ENCODE assay signal across 32 cellular contexts in the genomic region with DNA sequence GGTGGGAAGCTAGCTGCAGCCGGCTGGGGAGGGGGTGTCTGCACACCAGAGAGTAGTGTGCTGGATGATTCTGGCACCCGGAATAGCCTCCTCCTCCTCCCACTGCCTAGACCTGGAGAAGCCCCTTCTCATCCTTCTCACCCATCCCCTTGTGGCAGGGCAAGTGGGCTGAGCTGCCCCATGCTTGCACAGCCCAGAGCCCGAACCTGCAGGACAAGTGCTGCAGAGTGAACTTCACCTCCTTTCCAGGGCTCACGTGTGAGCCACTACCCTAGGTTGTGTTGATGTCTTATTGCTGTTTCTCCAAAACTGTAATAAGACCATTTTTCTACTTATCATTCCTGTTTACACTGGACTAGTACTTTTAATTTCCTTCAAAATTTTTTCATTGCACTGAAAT. TPM values are rescaled to one million over a fixed set of nuclear protein-coding genes. Genes with fewer than 3 reads are reported as not detected.
"Had no signal": no experiment of that assay in that cellular context is flagged by ENCODE, and none has a peak within 500 bp of the region (broad histone marks: within the 10 kb centered on the region; RNA-seq: fewer than 3 reads in every experiment).

No MANE protein-coding gene starts in this region.

- H2AFZ ChIP-seq: neural progenitor cell had no signal

- H3K4me1 Mint-ChIP-seq: mesothelial cell of epicardium; naive thymus-derived CD8-positive, alpha-beta T cell; nephron progenitor cell; neural progenitor cell; stimulated activated naive CD8-positive, alpha-beta T cell treated with anti-CD3 and anti-CD28 coated beads, Interleukin-15, amount 100 ng/mL, for 72 hours had no signal

- H3K9ac ChIP-seq: neural progenitor cell had no signal

- H3K9me3 Mint-ChIP-seq: mesothelial cell of epicardium; naive thymus-derived CD8-positive, alpha-beta T cell; neural progenitor cell; stimulated activated memory B cell treated with anti-CD40 and anti-IgM and Interleukin-4, amounts not matched to agents 10 μg/mL and 1 μg/mL and 100 μg/mL, for 72 hours; stimulated activated naive CD8-positive, alpha-beta T cell treated with anti-CD3 and anti-CD28 coated beads, Interleukin-15, amount 100 ng/mL, for 72 hours had no signal

- H3K4me1 ChIP-seq: heart right ventricle, left ventricle myocardium inferior, neural progenitor cell, right atrium auricular region, tibial nerve, upper lobe of left lung, vagina had no signal

- H3K4me3 Mint-ChIP-seq: mesothelial cell of epicardium; naive thymus-derived CD8-positive, alpha-beta T cell; nephron progenitor cell; neural progenitor cell; stimulated activated memory B cell treated with anti-CD40 and anti-IgM and Interleukin-4, amounts not matched to agents 10 μg/mL and 1 μg/mL and 100 μg/mL, for 72 hours; stimulated activated naive CD8-positive, alpha-beta T cell treated with anti-CD3 and anti-CD28 coated beads, Interleukin-15, amount 100 ng/mL, for 72 hours had no signal

- H3K27me3 ChIP-seq: neural progenitor cell, ovary, right atrium auricular region, right lobe of liver, tibial nerve, upper lobe of left lung, vagina had no signal

- H3K27ac ChIP-seq: heart right ventricle, left ventricle myocardium inferior, neural progenitor cell, ovary, right atrium auricular region, right lobe of liver, tibial nerve, upper lobe of left lung, vagina had no signal

- FAIRE-seq: islet of Langerhans, kidney had no signal

- H3K36me3 ChIP-seq: heart right ventricle, left ventricle myocardium inferior, neural progenitor cell, ovary, right atrium auricular region, right lobe of liver, tibial nerve, upper lobe of left lung, vagina had no signal

- H3K9me3 ChIP-seq: left ventricle myocardium inferior, ovary, right atrium auricular region, right lobe of liver, tibial nerve, upper lobe of left lung, vagina had no signal

- DNase-seq: heart right ventricle; hippocampal formation; kidney; left ventricle myocardium inferior; mesendoderm; naive thymus-derived CD8-positive, alpha-beta T cell; nephron progenitor cell; ovary; right lobe of liver; stimulated activated CD4-positive, alpha-beta T cell treated with anti-CD3 and anti-CD28 coated beads, Interleukin-4, amount 100 ng/mL, for 24 hours; stimulated activated naive CD4-positive, alpha-beta T cell treated with Interleukin-2 at 50 U/mL for 16 hours; stimulated activated naive CD8-positive, alpha-beta T cell treated with anti-CD3 and anti-CD28 coated beads, Interleukin-15, amount 100 ng/mL, for 72 hours; substantia nigra; upper lobe of left lung had no signal

- H3K4me2 ChIP-seq: neural progenitor cell had no signal

- H3K36me3 Mint-ChIP-seq: mesothelial cell of epicardium; naive thymus-derived CD8-positive, alpha-beta T cell; neural progenitor cell; stimulated activated memory B cell treated with anti-CD40 and anti-IgM and Interleukin-4, amounts not matched to agents 10 μg/mL and 1 μg/mL and 100 μg/mL, for 72 hours had no signal

- ATAC-seq: heart right ventricle; naive thymus-derived CD8-positive, alpha-beta T cell; right lobe of liver; stimulated activated memory B cell treated with anti-CD40 and anti-IgM and Interleukin-4, amounts not matched to agents 10 μg/mL and 1 μg/mL and 100 μg/mL, for 72 hours; stimulated activated naive CD8-positive, alpha-beta T cell treated with anti-CD3 and anti-CD28 coated beads, Interleukin-15, amount 100 ng/mL, for 72 hours had no signal

- H3K27ac Mint-ChIP-seq: mesothelial cell of epicardium; naive thymus-derived CD8-positive, alpha-beta T cell; nephron progenitor cell; neural progenitor cell; progenitor cell of endocrine pancreas; stimulated activated memory B cell treated with anti-CD40 and anti-IgM and Interleukin-4, amounts not matched to agents 10 μg/mL and 1 μg/mL and 100 μg/mL, for 72 hours; stimulated activated naive CD8-positive, alpha-beta T cell treated with anti-CD3 and anti-CD28 coated beads, Interleukin-15, amount 100 ng/mL, for 72 hours had no signal

- H3K4me3 ChIP-seq: heart right ventricle, left ventricle myocardium inferior, lung, neural progenitor cell, ovary, right atrium auricular region, right lobe of liver, tibial nerve, upper lobe of left lung, vagina had no signal

RNA-seq across cellular contexts. Expression of gene GLYATL1B, which starts 56.1 kb away (rescaled TPM):
- total RNA-seq: heart right ventricle; kidney; left ventricle myocardium inferior; lower leg skin; lung; mesothelial cell of epicardium; mononuclear cell; naive thymus-derived CD8-positive, alpha-beta T cell; omental fat pad; ovary; progenitor cell of endocrine pancreas; pulmonary artery endothelial cell; renal cortical epithelial cell; right atrium auricular region; skeletal muscle tissue; temporal lobe; tibial nerve; upper lobe of left lung; urinary bladder; vagina had no signal
- polyA plus RNA-seq: heart right ventricle; lung; naive thymus-derived CD8-positive, alpha-beta T cell; ovary; thymus; urinary bladder had no signal
